Comparison of ENCODE assay signal across 8 cellular contexts in the genomic region with DNA sequence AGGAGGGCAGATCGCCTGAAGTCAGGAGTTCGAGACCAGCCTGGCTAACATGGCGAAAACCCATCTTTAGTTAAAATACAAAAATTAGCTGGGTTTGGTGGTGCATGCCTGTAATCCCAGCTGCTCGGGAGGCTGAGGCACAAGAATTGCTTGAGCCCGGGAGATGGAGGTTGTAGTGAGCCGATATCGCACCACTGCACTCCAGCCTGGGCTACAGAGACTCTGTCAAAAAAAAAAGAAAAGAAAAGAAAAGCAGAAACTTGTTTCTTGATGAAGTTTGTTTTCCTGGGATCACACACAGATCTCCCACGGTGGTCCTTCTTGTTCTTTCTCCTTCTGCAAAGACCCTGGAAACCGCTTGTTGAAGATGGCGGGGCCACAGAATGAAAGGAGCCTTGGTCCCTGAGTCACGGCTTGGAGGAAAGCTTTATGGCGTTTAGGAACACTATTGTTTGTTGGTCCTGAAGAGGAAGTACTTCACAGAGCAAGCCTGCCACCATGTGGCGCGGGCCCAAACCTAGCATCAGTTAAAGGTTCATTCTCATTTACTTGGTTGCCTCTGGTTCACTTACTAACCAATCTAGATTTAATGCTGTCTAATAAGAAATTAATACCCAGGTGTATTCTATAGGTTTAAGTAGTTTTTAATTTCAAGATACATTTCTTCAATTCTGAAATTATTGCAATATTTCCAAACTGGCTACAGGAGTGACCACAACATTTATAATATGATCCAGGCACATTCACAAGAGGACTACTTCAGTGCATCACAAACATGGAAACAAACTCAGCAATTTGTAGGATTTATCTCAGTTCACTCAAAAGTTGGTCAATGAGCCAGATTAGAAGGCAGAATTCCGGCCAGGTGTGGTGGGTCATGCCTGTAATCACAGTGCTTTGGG. TPM values are rescaled to one million over a fixed set of nuclear protein-coding genes. Genes with fewer than 3 reads are reported as not detected.
DNase-seq lines count a peak whose midpoint lies in the region; ATAC-seq and TF ChIP-seq lines count a peak whose summit lies in the region.

No MANE protein-coding gene starts in this region.

- intact Hi-C loops in sigmoid colon (cut with DNase I) = loop anchor here (5.0 kb wide), 2 partner anchors 160 to 305 kb away; no protein-coding TSS in a partner anchor

- 25 to 35% methylated on average over 15 of the region's 15 CpGs for WGBS in sigmoid colon, 2 donors

- TF ChIP-seq EP300 in sigmoid colon (IDR thresholded peaks at IDR 0.05) = no peak

- no peaks in the 10 kb centered on the region for H3K4me1 ChIP-seq in sigmoid colon

- H3K4me3 ChIP-seq in astrocyte of the cerebellum (ENCODE audit: low read depth, low read length) (no peak overlapping the region), sigmoid colon (peak overlapping the region in 3 of 4 donors; percentile 22 to 39 (median 35))

- in situ Hi-C loops in astrocyte of the cerebellum (cut with HindIII; ENCODE audit: low sequenced_read_pairs) = no loop called here

- no peaks in the 10 kb centered on the region for H3K36me3 ChIP-seq in sigmoid colon

- peak; percentile 86 for TF ChIP-seq CTCF in 22Rv1 (IDR thresholded peaks at IDR 0.05)
- peak; percentile 81 for TF ChIP-seq CTCF in astrocyte of the cerebellum (IDR thresholded peaks at IDR 0.05; ENCODE audit: low read depth, low read length, missing control alignments)
- TF ChIP-seq CTCF in sigmoid colon (IDR thresholded peaks at IDR 0.05) = peak; percentile 14 to 73 (median 57)

- DNase-seq in NCI-H2081 treated with DMSO at 0.1 percent for 48 hours (lab: John Stamatoyannopoulos, UW) = peak; percentile 50
- peak; percentile 47 for DNase-seq in T1000 (lab: John Stamatoyannopoulos, UW)
- peak; percentile 77 for DNase-seq in astrocyte of the cerebellum (ENCODE audit: low read depth)
- peak; percentile 79 to 90 for DNase-seq in hippocampal formation (lab: John Stamatoyannopoulos, UW)
- peak; percentile 93 for DNase-seq in sigmoid colon

- ATAC-seq in GM18511 (IDR thresholded peaks at IDR 0.05; ENCODE audit: unreplicated experiment) (peak; percentile 92), HG03060 (IDR thresholded peaks at IDR 0.05; ENCODE audit: low read depth, unreplicated experiment) (peak; percentile 90)

- TF ChIP-seq POLR2A in sigmoid colon (IDR thresholded peaks at IDR 0.05) = no peak

- H3K27ac ChIP-seq in 22Rv1 = peak overlapping the region; percentile 40; the same call in 1 of the 2 replicates
- peak overlapping the region in 1 of 4 donors; percentile 32 for H3K27ac ChIP-seq in sigmoid colon

- no peaks in the 10 kb centered on the region for H3K9me3 ChIP-seq in sigmoid colon

- no peaks in the 10 kb centered on the region for H3K27me3 ChIP-seq in sigmoid colon

RNA-seq across cellular contexts. Expression of gene ARL11, which starts 21.3 kb away (rescaled TPM):
- total RNA-seq in sigmoid colon = 1 to 10 TPM in 2 of 4 donors, under 1 TPM in 2; 0.33 to 1.8 (median 0.83) TPM
- 1 to 10 TPM; 1.2 to 2.7 (median 1.8) TPM for polyA plus RNA-seq in sigmoid colon

RNA-seq across cellular contexts. Expression of gene RCBTB1, which starts 21.6 kb away (rescaled TPM):
- total RNA-seq in sigmoid colon = 10 to 100 TPM; 10.2 to 20.7 (median 12.5) TPM
- polyA plus RNA-seq in sigmoid colon = 1 to 10 TPM; 4.2 to 7.1 (median 5.4) TPM
